ENCODE assay signal across 1 cellular context in the genomic region with DNA sequence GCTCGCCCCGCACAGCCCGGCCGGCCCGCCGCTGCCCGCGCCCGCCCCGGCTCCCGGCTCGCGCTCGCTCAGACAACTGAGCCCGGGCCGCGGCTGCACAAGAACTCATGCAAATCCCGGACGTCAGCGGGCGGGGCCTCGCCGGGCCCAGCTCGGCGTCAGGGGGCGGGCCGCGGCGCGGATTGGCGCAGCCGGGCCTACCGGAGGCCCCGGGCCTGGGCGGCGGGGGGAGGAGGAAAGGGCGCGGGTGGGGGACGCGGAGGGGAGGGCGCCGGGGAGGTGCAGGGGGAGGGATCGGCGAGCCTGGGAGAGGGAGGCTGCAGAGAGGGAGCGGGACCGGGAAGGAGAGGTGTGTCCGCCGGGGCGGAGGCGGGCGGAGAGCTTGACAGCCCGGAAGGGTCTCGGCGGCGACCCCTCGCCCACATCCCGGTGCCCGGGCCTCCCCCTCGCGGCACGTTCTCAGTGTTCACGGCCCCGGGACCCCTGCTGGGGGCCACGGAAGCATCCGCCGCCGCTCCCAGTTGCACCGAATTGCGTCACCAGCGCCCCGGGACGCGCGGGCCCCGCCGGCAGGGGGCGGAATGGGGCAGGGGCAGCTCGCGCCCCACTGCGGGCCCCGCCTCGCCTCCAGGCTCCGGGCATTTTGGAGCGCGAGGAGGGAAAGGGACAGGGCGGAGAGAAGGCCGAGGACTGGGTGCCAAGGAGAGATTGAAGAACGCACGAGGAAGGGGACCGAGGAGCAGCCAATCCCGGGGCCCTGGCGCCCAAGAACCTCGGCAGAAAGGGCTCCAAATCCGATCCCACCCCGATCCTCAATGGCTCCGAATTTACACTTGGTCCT.
TF ChIP-seq lines count a peak whose summit lies in the region.

Gene CBX4 (minus strand): TSS at position 78 of the 841 bp plus-strand sequence. CDS start 189 bp downstream, outside the sequence.

TF ChIP-seq in HEK293, 187 proteins besides CTCF, POLR2A, EP300 and RAD21 (continued from another document and continues in another):
- TF ChIP-seq REST (tag by site-specific recombination; IDR thresholded peaks at IDR 0.05), result 0 out of 2 replicates have a peak, but pooled peaks have one; percentile 52
- 0 out of 2 replicates have a peak, but pooled peaks have one; percentile 38 for TF ChIP-seq ZNF596 (tag by site-specific recombination; IDR thresholded peaks at IDR 0.05)
- TF ChIP-seq ZNF221 (tag by site-specific recombination; IDR thresholded peaks at IDR 0.05; ENCODE audit: borderline replicate concordance), result no peak
- 0 out of 2 replicates have a peak, but pooled peaks have one; percentile 45 for TF ChIP-seq ZNF639 (tag by site-specific recombination; IDR thresholded peaks at IDR 0.05)
- TF ChIP-seq GLIS2 (tag by site-specific recombination; IDR thresholded peaks at IDR 0.05), result peak; percentile 99
- TF ChIP-seq ZNF2 (tag by site-specific recombination; IDR thresholded peaks at IDR 0.05), result peak; percentile 97
- TF ChIP-seq ZNF549 (tag by site-specific recombination; IDR thresholded peaks at IDR 0.05), result 0 out of 2 replicates have a peak, but pooled peaks have one; percentile 10
- TF ChIP-seq, protein P1, sequence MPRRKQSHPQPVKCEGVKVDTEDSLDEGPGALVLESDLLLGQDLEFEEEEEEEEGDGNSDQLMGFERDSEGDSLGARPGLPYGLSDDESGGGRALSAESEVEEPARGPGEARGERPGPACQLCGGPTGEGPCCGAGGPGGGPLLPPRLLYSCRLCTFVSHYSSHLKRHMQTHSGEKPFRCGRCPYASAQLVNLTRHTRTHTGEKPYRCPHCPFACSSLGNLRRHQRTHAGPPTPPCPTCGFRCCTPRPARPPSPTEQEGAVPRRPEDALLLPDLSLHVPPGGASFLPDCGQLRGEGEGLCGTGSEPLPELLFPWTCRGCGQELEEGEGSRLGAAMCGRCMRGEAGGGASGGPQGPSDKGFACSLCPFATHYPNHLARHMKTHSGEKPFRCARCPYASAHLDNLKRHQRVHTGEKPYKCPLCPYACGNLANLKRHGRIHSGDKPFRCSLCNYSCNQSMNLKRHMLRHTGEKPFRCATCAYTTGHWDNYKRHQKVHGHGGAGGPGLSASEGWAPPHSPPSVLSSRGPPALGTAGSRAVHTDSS (tag by site-specific recombination; IDR thresholded peaks at IDR 0.05), result peak; percentile 48; the same call in 1 of the 2 replicates
- peak; percentile 98 for TF ChIP-seq KLF8 (tag by site-specific recombination; IDR thresholded peaks at IDR 0.05)
- peak; percentile 98 for TF ChIP-seq ZBTB8A (tag by site-specific recombination; IDR thresholded peaks at IDR 0.05)
- no peak for TF ChIP-seq ZNF132 (tag by site-specific recombination; IDR thresholded peaks at IDR 0.05; ENCODE audit: borderline replicate concordance)
- TF ChIP-seq SP3 (tag by site-specific recombination; IDR thresholded peaks at IDR 0.05), result peak; percentile 96
- no peak for TF ChIP-seq ZNF280D (tag by site-specific recombination; IDR thresholded peaks at IDR 0.05)
- TF ChIP-seq ZNF776 (tag by site-specific recombination; IDR thresholded peaks at IDR 0.05; ENCODE audit: borderline replicate concordance), result no peak; the same call in 1 of the 2 replicates
- TF ChIP-seq HOXD13 (CRISPR knock-in tag; IDR thresholded peaks at IDR 0.05; ENCODE audit: borderline replicate concordance), result peak; percentile 83; the same call in 1 of the 2 replicates
- TF ChIP-seq, protein P2, sequence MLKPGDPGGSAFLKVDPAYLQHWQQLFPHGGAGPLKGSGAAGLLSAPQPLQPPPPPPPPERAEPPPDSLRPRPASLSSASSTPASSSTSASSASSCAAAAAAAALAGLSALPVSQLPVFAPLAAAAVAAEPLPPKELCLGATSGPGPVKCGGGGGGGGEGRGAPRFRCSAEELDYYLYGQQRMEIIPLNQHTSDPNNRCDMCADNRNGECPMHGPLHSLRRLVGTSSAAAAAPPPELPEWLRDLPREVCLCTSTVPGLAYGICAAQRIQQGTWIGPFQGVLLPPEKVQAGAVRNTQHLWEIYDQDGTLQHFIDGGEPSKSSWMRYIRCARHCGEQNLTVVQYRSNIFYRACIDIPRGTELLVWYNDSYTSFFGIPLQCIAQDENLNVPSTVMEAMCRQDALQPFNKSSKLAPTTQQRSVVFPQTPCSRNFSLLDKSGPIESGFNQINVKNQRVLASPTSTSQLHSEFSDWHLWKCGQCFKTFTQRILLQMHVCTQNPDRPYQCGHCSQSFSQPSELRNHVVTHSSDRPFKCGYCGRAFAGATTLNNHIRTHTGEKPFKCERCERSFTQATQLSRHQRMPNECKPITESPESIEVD (tag by site-specific recombination; IDR thresholded peaks at IDR 0.05), result no peak
- 0 out of 2 replicates have a peak, but pooled peaks have one; percentile 20 for TF ChIP-seq ZNF223 (tag by site-specific recombination; IDR thresholded peaks at IDR 0.05)
- TF ChIP-seq ZNF169 (tag by site-specific recombination; IDR thresholded peaks at IDR 0.05), result no peak; the same call in 1 of the 2 replicates
- peak; percentile 79 for TF ChIP-seq ZXDB (tag by site-specific recombination; IDR thresholded peaks at IDR 0.05)
- TF ChIP-seq ZNF558 (tag by site-specific recombination; IDR thresholded peaks at IDR 0.05), result no peak
- no peak for TF ChIP-seq ZNF10 (tag by site-specific recombination; IDR thresholded peaks at IDR 0.05)
- 0 out of 2 replicates have a peak, but pooled peaks have one; percentile 19 for TF ChIP-seq ZNF560 (tag by site-specific recombination; IDR thresholded peaks at IDR 0.05; ENCODE audit: borderline replicate concordance)
- peak; percentile 94 for TF ChIP-seq ZNF692 (tag by site-specific recombination; IDR thresholded peaks at IDR 0.05)
- TF ChIP-seq PRDM1 (tag by site-specific recombination; IDR thresholded peaks at IDR 0.05), result no peak
- peak; percentile 95 for TF ChIP-seq KLF1 (tag by site-specific recombination; IDR thresholded peaks at IDR 0.05)
- TF ChIP-seq ZNF112 (tag by site-specific recombination; IDR thresholded peaks at IDR 0.05), result no peak
- no peak for TF ChIP-seq ZNF664 (tag by site-specific recombination; IDR thresholded peaks at IDR 0.05)
- no peak for TF ChIP-seq ZNF302 (tag by site-specific recombination; IDR thresholded peaks at IDR 0.05; ENCODE audit: low read depth)
- TF ChIP-seq, protein P3, sequence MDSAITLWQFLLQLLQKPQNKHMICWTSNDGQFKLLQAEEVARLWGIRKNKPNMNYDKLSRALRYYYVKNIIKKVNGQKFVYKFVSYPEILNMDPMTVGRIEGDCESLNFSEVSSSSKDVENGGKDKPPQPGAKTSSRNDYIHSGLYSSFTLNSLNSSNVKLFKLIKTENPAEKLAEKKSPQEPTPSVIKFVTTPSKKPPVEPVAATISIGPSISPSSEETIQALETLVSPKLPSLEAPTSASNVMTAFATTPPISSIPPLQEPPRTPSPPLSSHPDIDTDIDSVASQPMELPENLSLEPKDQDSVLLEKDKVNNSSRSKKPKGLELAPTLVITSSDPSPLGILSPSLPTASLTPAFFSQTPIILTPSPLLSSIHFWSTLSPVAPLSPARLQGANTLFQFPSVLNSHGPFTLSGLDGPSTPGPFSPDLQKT (IDR thresholded peaks at IDR 0.05; ENCODE audit: borderline replicate concordance, low read depth, low read length), result no peak
- TF ChIP-seq ZNF266 (tag by site-specific recombination; IDR thresholded peaks at IDR 0.05; ENCODE audit: low read depth), result no peak
- peak; percentile 89 for TF ChIP-seq ZBTB48 (tag by site-specific recombination; IDR thresholded peaks at IDR 0.05)
- TF ChIP-seq ZNF660 (tag by site-specific recombination; IDR thresholded peaks at IDR 0.05), result peak; percentile 92
- TF ChIP-seq ZNF623 (tag by site-specific recombination; IDR thresholded peaks at IDR 0.05), result no peak
- no peak for TF ChIP-seq ZFP3 (tag by site-specific recombination; IDR thresholded peaks at IDR 0.05; ENCODE audit: low read depth)
- peak; percentile 8; the same call in 1 of the 2 replicates for TF ChIP-seq ZNF157 (tag by site-specific recombination; IDR thresholded peaks at IDR 0.05)
- no peak; the same call in 1 of the 2 replicates for TF ChIP-seq FEZF1 (tag by site-specific recombination; IDR thresholded peaks at IDR 0.05)
- no peak for TF ChIP-seq RBAK (tag by site-specific recombination; IDR thresholded peaks at IDR 0.05)
- no peak for TF ChIP-seq ZNF354C (tag by site-specific recombination; IDR thresholded peaks at IDR 0.05; ENCODE audit: borderline replicate concordance, low read depth)
- no peak for TF ChIP-seq ZNF514 (tag by site-specific recombination; IDR thresholded peaks at IDR 0.05)
- TF ChIP-seq ZNF26 (tag by site-specific recombination; IDR thresholded peaks at IDR 0.05), result no peak
- peak; percentile 93 for TF ChIP-seq KLF17 (tag by site-specific recombination; IDR thresholded peaks at IDR 0.05)
- no peak for TF ChIP-seq ZNF530 (tag by site-specific recombination; IDR thresholded peaks at IDR 0.05; ENCODE audit: low read depth)
